In genomic region chr18:69889009-69889408, GRCh38 we compare ENCODE assay signal across 20 cellular contexts. TPM values are rescaled to one million over a fixed set of nuclear protein-coding genes. Genes with fewer than 3 reads are reported as not detected.
A peak's percentile ranks its signal among the peaks of the same experiment; 100 is the strongest.
DNase-seq lines count a peak whose midpoint lies in the region; ATAC-seq, FAIRE-seq and TF ChIP-seq lines count a peak whose summit lies in the region.
"Had no signal": no experiment of that assay in that cellular context is flagged by ENCODE, and none has a peak within 500 bp of the region (broad histone marks: within the 10 kb centered on the region; RNA-seq: fewer than 3 reads in every experiment).

No MANE protein-coding gene starts in this region.

- no peak for TF ChIP-seq CTCF in GM10266 (IDR thresholded peaks at IDR 0.05; ENCODE audit: control insufficient read depth, insufficient read depth, low read depth, missing control alignments)
- TF ChIP-seq CTCF in astrocyte (IDR thresholded peaks at IDR 0.05; ENCODE audit: insufficient read depth, low read depth, low read length), result no peak
- no peak for TF ChIP-seq CTCF in mammary epithelial cell (conservative IDR thresholded peaks at IDR 0.05 in 1 of 2, IDR thresholded peaks at IDR 0.05 in 1 of 2; ENCODE audit: extremely low read depth in 1 of 2, insufficient read depth in 1 of 2, low read depth in 1 of 2, low read length in 2 of 2)

- H2AFZ ChIP-seq in astrocyte (ENCODE audit: low read depth, low read length), result no peak overlapping the region
- H2AFZ ChIP-seq in mammary epithelial cell (ENCODE audit: low read depth, low read length), result no peak overlapping the region
- H2AFZ ChIP-seq: GM23338, parathyroid adenoma had no signal

- H3K27me3 ChIP-seq in astrocyte (ENCODE audit: insufficient read depth, low read length), result no peaks in the 10 kb centered on the region
- H3K27me3 ChIP-seq in mammary epithelial cell (ENCODE audit: insufficient read depth, low read length), result no peaks in the 10 kb centered on the region
- H3K27me3 ChIP-seq: gastroesophageal sphincter had no signal

- in situ Hi-C loops in mammary epithelial cell (cut with MboI; ENCODE audit: low sequenced_read_pairs in 2 of 2), result no loop called here

- H3K27me3 Mint-ChIP-seq in astrocyte (ENCODE audit: low read depth, unreplicated experiment), result no peaks in the 10 kb centered on the region
- H3K27me3 Mint-ChIP-seq: CD4-positive, CD25-positive, alpha-beta regulatory T cell had no signal

- peak; percentile 29 for ATAC-seq in HG03565 (IDR thresholded peaks at IDR 0.05; ENCODE audit: unreplicated experiment)
- ATAC-seq: A549, gastroesophageal sphincter, GM23338, left ventricle myocardium superior had no signal

- no peak for FAIRE-seq in astrocyte (lab: Jason Lieb, UNC)
- no peak for FAIRE-seq in frontal cortex (lab: Jason Lieb, UNC)
- FAIRE-seq: A549, colon, endothelial cell of umbilical vein had no signal

- no peak overlapping the region for H3K9ac ChIP-seq in astrocyte (ENCODE audit: low read length)
- H3K9ac ChIP-seq in mammary epithelial cell (ENCODE audit: insufficient read depth, low read length), result no peak overlapping the region
- H3K9ac ChIP-seq: parathyroid adenoma had no signal

- H3K79me2 ChIP-seq in astrocyte (ENCODE audit: insufficient read depth, low read length), result no peaks in the 10 kb centered on the region
- no peaks in the 10 kb centered on the region for H3K79me2 ChIP-seq in mammary epithelial cell (ENCODE audit: insufficient read depth, low read length)
- H3K79me2 ChIP-seq: parathyroid adenoma had no signal

- no peak overlapping the region for H3K27ac Mint-ChIP-seq in astrocyte (ENCODE audit: unreplicated experiment)
- H3K27ac Mint-ChIP-seq: GM23338 had no signal

- H3K36me3 ChIP-seq in astrocyte (ENCODE audit: insufficient read depth, low read length) (no peaks in the 10 kb centered on the region), mammary epithelial cell (ENCODE audit: insufficient read depth, low read length) (no peaks in the 10 kb centered on the region)
- H3K36me3 ChIP-seq: gastroesophageal sphincter had no signal

- H4K20me1 ChIP-seq in astrocyte (ENCODE audit: insufficient read depth, low read length) (no peaks in the 10 kb centered on the region), mammary epithelial cell (ENCODE audit: insufficient read depth, low read length) (no peaks in the 10 kb centered on the region)

- CTCF ChIA-PET in mammary epithelial cell (lab: Charles Lee; ENCODE audit: low non-redundant PET), result no interaction called here

- H3K4me1 Mint-ChIP-seq in astrocyte (ENCODE audit: low read depth, unreplicated experiment), result no peaks in the 10 kb centered on the region

- H3K9me3 Mint-ChIP-seq in astrocyte (ENCODE audit: unreplicated experiment), result peaks cover 5% of the 10 kb centered on the region

- intact Hi-C loops in mammary epithelial cell (cut with micrococcal nuclease), result no loop called here

- dilution Hi-C loops in mammary epithelial cell (cut with HindIII; ENCODE audit: low sequenced_read_pairs), result no loop called here

- DNase-seq in activated CD4-positive, alpha-beta T cell treated with anti-CD3 and anti-CD28 coated beads for 48 hours, result peak; percentile 48
- DNase-seq in activated CD4-positive, alpha-beta T cell treated with anti-CD3 and anti-CD28 coated beads, Interleukin-2, amount 50 U/mL, for 4 hours, result no peak
- DNase-seq in GM10266 (ENCODE audit: extremely low spot score), result peak; percentile 15
- DNase-seq in astrocyte (ENCODE audit: low read depth), result peak; percentile 19
- no peak for DNase-seq in NCI-H1694 (lab: John Stamatoyannopoulos, UW)
- DNase-seq in mammary epithelial cell, result no peak
- no peak for DNase-seq in frontal cortex (ENCODE audit: low spot score in 2 of 2)
- DNase-seq: CD4-positive, CD25-positive, alpha-beta regulatory T cell; DND-41; left ventricle myocardium superior; NCI-H1417 treated with DMSO at 0.1 percent for 48 hours; NCI-H2227 treated with DMSO at 0.1 percent for 48 hours; RPMI8226 had no signal

- H3K36me3 Mint-ChIP-seq in astrocyte (ENCODE audit: low read depth, unreplicated experiment), result no peaks in the 10 kb centered on the region

- no peaks in the 10 kb centered on the region for H3K9me3 ChIP-seq in astrocyte (ENCODE audit: insufficient read depth, low read depth, low read length)
- no peaks in the 10 kb centered on the region for H3K9me3 ChIP-seq in mammary epithelial cell (replicated peaks; ENCODE audit: insufficient read depth, low read length)
- H3K9me3 ChIP-seq: A549, gastroesophageal sphincter had no signal

- no peak overlapping the region for H3K4me2 ChIP-seq in astrocyte (ENCODE audit: low read length)
- H3K4me2 ChIP-seq in mammary epithelial cell (ENCODE audit: insufficient read depth, low read depth, low read length), result no peak overlapping the region
- H3K4me2 ChIP-seq: A549, GM23338 had no signal

- no peak overlapping the region for H3K27ac ChIP-seq in astrocyte (ENCODE audit: low read depth, low read length)
- H3K27ac ChIP-seq in mammary epithelial cell (ENCODE audit: insufficient read depth, low read depth, low read length), result no peak overlapping the region
- H3K27ac ChIP-seq: A549, gastroesophageal sphincter, parathyroid adenoma had no signal

- no peak overlapping the region for H3K4me3 Mint-ChIP-seq in astrocyte (ENCODE audit: unreplicated experiment)
- H3K4me3 Mint-ChIP-seq: CD4-positive, CD25-positive, alpha-beta regulatory T cell; GM23338 had no signal

- 96% methylated on average over 4 of the region's 4 CpGs for WGBS in mammary epithelial cell (ENCODE audit: low coverage, missing lambda C conversion rate)

- H3K4me1 ChIP-seq in astrocyte (ENCODE audit: insufficient read depth, low read length) (no peaks in the 10 kb centered on the region), mammary epithelial cell (ENCODE audit: insufficient read depth, low read length) (no peaks in the 10 kb centered on the region)
- H3K4me1 ChIP-seq: A549, gastroesophageal sphincter, parathyroid adenoma had no signal

- H3K4me3 ChIP-seq in astrocyte (ENCODE audit: insufficient read depth, low read depth, low read length) (no peak overlapping the region), mammary epithelial cell (replicated peaks in 1 of 3; ENCODE audit: insufficient read depth in 1 of 3, low read depth in 2 of 3, low read length in 3 of 3) (no peak overlapping the region)
- H3K4me3 ChIP-seq: A549, gastroesophageal sphincter, GM23338 had no signal

- BruUV-seq in mammary epithelial cell (replicated peaks; lab: Mats Ljungman, UMichigan), result no TSS peak

RNA-seq across cellular contexts. Expression of gene CD226, which starts 58.7 kb away (rescaled TPM):
- total RNA-seq in astrocyte (0.07 and 0.12 TPM in 2 replicates), mammary epithelial cell (1 to 10 TPM in 1 of 2 donors, under 1 TPM in 1; 0.67 to 4.5 TPM), frontal cortex (0.82 TPM)
- 0.44 TPM for polyA plus RNA-seq in mammary epithelial cell
- 7.8 TPM for polyA minus RNA-seq in mammary epithelial cell
- total RNA-seq: GM23338 had no signal
- polyA plus RNA-seq: endothelial cell of umbilical vein, GM23338 had no signal

Comparison
In these comparisons a context has a peak if more than half of its experiments do, and no peak if none do; other contexts are left out.
1. DNase-seq: peak in activated CD4-positive, alpha-beta T cell treated with anti-CD3 and anti-CD28 coated beads for 48 hours (single experiment), GM10266 (single experiment) and astrocyte (single experiment); none in activated CD4-positive, alpha-beta T cell treated with anti-CD3 and anti-CD28 coated beads, Interleukin-2, amount 50 U/mL, for 4 hours (0 of 2), NCI-H1694 (single experiment), mammary epithelial cell (single experiment) and frontal cortex (0 of 2).